9 cellular contexts compared by ENCODE assay signal in the genomic region with DNA sequence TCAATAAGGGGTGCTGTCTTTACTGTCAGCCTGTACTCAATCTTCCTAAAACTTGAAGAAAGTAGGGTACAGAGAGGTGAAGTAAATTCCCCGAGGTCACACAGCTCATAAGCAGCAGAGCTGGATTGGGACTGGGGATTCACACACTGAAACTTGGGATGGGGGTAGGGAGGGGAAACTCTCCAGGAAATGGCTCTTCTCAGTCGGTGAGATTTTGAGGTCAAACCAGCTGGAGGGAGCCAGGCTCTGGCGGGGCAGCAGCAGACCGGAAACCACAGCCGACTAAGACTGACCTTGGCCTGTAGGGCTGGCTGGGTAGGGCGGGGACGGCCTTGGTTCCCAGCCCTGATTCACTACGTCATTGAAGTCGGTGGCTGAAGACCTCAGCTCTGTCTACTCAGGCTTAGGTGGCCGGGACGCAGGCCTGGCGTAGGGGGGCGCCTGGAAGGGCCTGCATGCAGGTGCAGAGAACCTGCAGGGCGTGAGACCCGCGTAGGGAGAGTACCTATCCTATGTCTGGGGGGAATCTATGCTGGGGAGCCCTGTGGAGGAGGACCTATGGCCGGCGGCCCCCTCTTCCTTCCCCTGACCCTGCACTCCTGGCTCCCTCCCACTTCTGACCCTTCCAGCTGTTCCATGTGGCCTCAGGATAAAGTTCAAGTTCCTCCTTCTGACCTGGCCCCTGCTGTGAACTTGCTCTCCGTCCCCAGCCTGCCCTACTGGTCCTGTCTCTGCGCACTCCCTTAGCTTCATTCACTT. TPM values are rescaled to one million over a fixed set of nuclear protein-coding genes. Genes with fewer than 3 reads are reported as not detected.
DNase-seq lines count a peak whose midpoint lies in the region; ATAC-seq, FAIRE-seq and TF ChIP-seq lines count a peak whose summit lies in the region.
"Had no signal": no experiment of that assay in that cellular context is flagged by ENCODE, and none has a peak within 500 bp of the region (broad histone marks: within the 10 kb centered on the region; RNA-seq: fewer than 3 reads in every experiment).

No MANE protein-coding gene starts in this region.

- H3K4me3 ChIP-seq in Panc1 (ENCODE audit: low read depth in 2 of 2, low read length in 2 of 2) (no peak overlapping the region), H1 (ENCODE audit: extremely low read depth in 1 of 4, insufficient read depth in 2 of 4, low read depth in 3 of 4, low read length in 4 of 4) (no peak overlapping the region), tibial nerve (no peak overlapping the region)

- WGBS in H1 (ENCODE audit: extremely low coverage in 1 of 2, insufficient coverage in 1 of 2, insufficient read length in 1 of 2, insufficient replicate concordance in 2 of 2, low coverage in 1 of 2, low lambda C conversion rate in 2 of 2, missing lambda C conversion rate in 1 of 2), 2 experiments = 40% methylated on average over 18 of the region's 20 CpGs; no CpG with 5 or more reads in 1 of the 2 experiments
- WGBS in tibial nerve, 2 donors = 27 to 29% methylated on average over 20 of the region's 20 CpGs

- H3K27me3 ChIP-seq in Panc1 (ENCODE audit: control insufficient read depth, insufficient read depth, low read length) (no peaks in the 10 kb centered on the region), H1 (replicated peaks in 1 of 4; ENCODE audit: control insufficient read depth in 3 of 4, extremely low read depth in 1 of 4, insufficient read depth in 3 of 4, low read length in 3 of 4) (0 out of 7 replicates have a peak, but pooled peaks cover 0 to 2% (median 0%) of the 10 kb centered on the region in 4 experiments), tibial nerve (no peaks in the 10 kb centered on the region)

- peak overlapping the region in 1 of 4 experiments; percentile 19; a peak in 2 of 7 replicates for H3K9ac ChIP-seq in H1 (replicated peaks in 1 of 4; ENCODE audit: extremely low read depth in 1 of 4, low read depth in 3 of 4, low read length in 3 of 4)

- H3K4me1 ChIP-seq in Panc1 (ENCODE audit: control insufficient read depth, insufficient read depth, low read length) (no peaks in the 10 kb centered on the region), H1 (replicated peaks in 1 of 4; ENCODE audit: control insufficient read depth in 3 of 4, insufficient read depth in 4 of 4, low read length in 3 of 4) (peaks cover 0 to 12% (median 7%) of the 10 kb centered on the region in 4 experiments; a peak in 6 of 7 replicates), tibial nerve (peaks cover 0 to 22% (median 10%) of the 10 kb centered on the region in 4 donors)

- H4K91ac ChIP-seq in H1 (replicated peaks; ENCODE audit: insufficient read length, low read length) = no peak overlapping the region

- in situ Hi-C loops in GM13976 (cut with MboI; ENCODE audit: low sequenced_read_pairs, unreplicated experiment) (no loop called here), Panc1 (cut with HindIII; ENCODE audit: low pct_unique_long_range_greater_than_20kb, low sequenced_read_pairs) (no loop called here)

- TF ChIP-seq CTCF in GM13976 (IDR thresholded peaks at IDR 0.05; ENCODE audit: borderline replicate concordance, control extremely low read depth, extremely low read depth, insufficient read depth, missing control alignments) (no peak), Panc1 (IDR thresholded peaks at IDR 0.05) (no peak), H1 (IDR thresholded peaks at IDR 0.05; ENCODE audit: control extremely low read depth in 1 of 3, insufficient read depth in 1 of 3, low read depth in 1 of 3, low read length in 3 of 3) (no peak), tibial nerve (IDR thresholded peaks at IDR 0.05) (peak in 1 of 5 experiments; percentile 23), type B pancreatic cell (conservative IDR thresholded peaks at IDR 0.05) (no peak)

- H3K27me3 Mint-ChIP-seq in type B pancreatic cell = peaks cover 10% of the 10 kb centered on the region

- H2AFZ ChIP-seq in H1 (ENCODE audit: low read length) = peak overlapping the region; percentile 74

- no peak overlapping the region for H3K56ac ChIP-seq in H1 (replicated peaks; ENCODE audit: insufficient read length, low read depth, low read length)

- no peak overlapping the region for H4K5ac ChIP-seq in H1 (ENCODE audit: insufficient read length, low read depth, low read length)

- H3K36me3 ChIP-seq in Panc1 (ENCODE audit: control insufficient read depth, insufficient read depth, low read length) (no peaks in the 10 kb centered on the region), H1 (ENCODE audit: control insufficient read depth in 2 of 4, insufficient read depth in 4 of 4, low read length in 3 of 4) (no peaks in the 10 kb centered on the region), tibial nerve (no peaks in the 10 kb centered on the region)

- FAIRE-seq in H1 (lab: Jason Lieb, UNC) = no peak

- no peak for TF ChIP-seq POLR2A in H1 (IDR thresholded peaks at IDR 0.05; ENCODE audit: control extremely low read depth in 1 of 2, low read depth in 2 of 2, low read length in 2 of 2)
- no peak for TF ChIP-seq POLR2A in tibial nerve (IDR thresholded peaks at IDR 0.05)

- no peak for TF ChIP-seq EP300 in H1 (IDR thresholded peaks at IDR 0.05; ENCODE audit: borderline replicate concordance in 1 of 2, low read depth in 2 of 2, low read length in 2 of 2)
- TF ChIP-seq EP300 in tibial nerve (IDR thresholded peaks at IDR 0.05) = peak in 1 of 2 donors; percentile 61

- peak overlapping the region; percentile 35 to 39 for H3K4me2 ChIP-seq in H1 (ENCODE audit: insufficient read depth in 1 of 2, low read depth in 2 of 2, low read length in 2 of 2)

- H2BK12ac ChIP-seq in H1 (ENCODE audit: low read depth, low read length) = 0 out of 2 replicates have a peak overlapping the region, but pooled peaks have one; percentile 60

- H2BK15ac ChIP-seq in H1 (ENCODE audit: low read length) = peak overlapping the region; percentile 48; the same call in 1 of the 2 replicates

- intact Hi-C loops in Panc1 (cut with micrococcal nuclease; ENCODE audit: unreplicated experiment) = no loop called here

- ATAC-seq in HG02623 (IDR thresholded peaks at IDR 0.05; ENCODE audit: unreplicated experiment) (peak; percentile 75), Panc1 (peak; percentile 85)

- no peaks in the 10 kb centered on the region for H3K4me1 Mint-ChIP-seq in type B pancreatic cell (ENCODE audit: unreplicated experiment)

- H3K4ac ChIP-seq in H1 (replicated peaks; ENCODE audit: insufficient read length, low read depth, low read length) = no peak overlapping the region

- H3K27ac ChIP-seq in Panc1 (ENCODE audit: low read length) (no peak overlapping the region), H1 (ENCODE audit: low read depth, low read length) (no peak overlapping the region), tibial nerve (peak overlapping the region in 3 of 4 donors; percentile 60 to 74 (median 70))
- H3K27ac ChIP-seq: VCaP had no signal

- H3K9me3 ChIP-seq in Panc1 (ENCODE audit: control insufficient read depth, insufficient read depth, low read depth, low read length) (no peaks in the 10 kb centered on the region), H1 (ENCODE audit: insufficient read depth in 2 of 2, low read depth in 1 of 2, low read length in 1 of 2) (no peaks in the 10 kb centered on the region), tibial nerve (no peaks in the 10 kb centered on the region)

- POLR2A ChIA-PET in Panc1 (lab: Charles Lee) (no interaction called here), H1 (lab: Charles Lee; ENCODE audit: partially characterized antibody) (interaction anchor here (0.6 to 1.7 kb wide), 9 partner anchors 10 to 93 kb away, joined by 3 to 6 read pairs (median 3); partner anchors contain the start of genes SLC4A1 and UBTF)

- 0 out of 4 replicates have a peak, but pooled peaks of 1 of the 2 experiments have one; percentile 2 for TF ChIP-seq RAD21 in H1 (IDR thresholded peaks at IDR 0.05 in 1 of 2, conservative IDR thresholded peaks at IDR 0.05 in 1 of 2; ENCODE audit: low read depth in 2 of 2, low read length in 2 of 2)

- H2BK20ac ChIP-seq in H1 (ENCODE audit: low read length) = peak overlapping the region; percentile 15

- H3K36me3 Mint-ChIP-seq in type B pancreatic cell = no peaks in the 10 kb centered on the region

- peak overlapping the region; percentile 73; the same call in 1 of the 2 replicates for H4K8ac ChIP-seq in H1 (ENCODE audit: extremely low read depth, insufficient read depth, low read length)

- no peaks in the 10 kb centered on the region for H3K9me3 Mint-ChIP-seq in type B pancreatic cell

- H3K79me1 ChIP-seq in H1 (ENCODE audit: low read depth, low read length) = no peaks in the 10 kb centered on the region

- no peaks in the 10 kb centered on the region for H4K20me1 ChIP-seq in H1 (replicated peaks in 1 of 2; ENCODE audit: control insufficient read depth in 1 of 2, insufficient read depth in 2 of 2, low read length in 2 of 2)

- DNase-seq in GM13976 (ENCODE audit: low spot score) = peak; percentile 89
- peak; percentile 8 for DNase-seq in Panc1 (ENCODE audit: low read depth, low spot score)
- DNase-seq in H1 (ENCODE audit: low read depth in 1 of 2, low spot score in 2 of 2) = peak; percentile 19 to 74
- peak; percentile 81 for DNase-seq in medulla oblongata (ENCODE audit: extremely low spot score)
- peak; percentile 37 to 41 for DNase-seq in tibial nerve (ENCODE audit: low spot score in 2 of 2)
- DNase-seq in NCI-H2196 treated with DMSO at 0.1 percent for 48 hours (lab: John Stamatoyannopoulos, UW; ENCODE audit: unreplicated experiment) = no peak
- no peak for DNase-seq in type B pancreatic cell (ENCODE audit: extremely low spot score, unreplicated experiment)

- H3K4me3 Mint-ChIP-seq in type B pancreatic cell = no peak overlapping the region

- CTCF ChIA-PET in Panc1 (lab: Charles Lee) = interaction anchor here (0.6 kb wide), 1 partner anchor 74 kb away, joined by 6 read pairs; no protein-coding TSS in a partner anchor
- CTCF ChIA-PET in H1 (lab: Charles Lee; ENCODE audit: partially characterized antibody) = interaction anchor here (1.0 to 2.9 kb wide), 10 partner anchors 8 to 105 kb away, joined by 3 to 7 read pairs (median 5); no protein-coding TSS in a partner anchor

- no peak overlapping the region for H3K14ac ChIP-seq in H1 (ENCODE audit: insufficient read length)

- BruUV-seq in Panc1 (replicated peaks; lab: Mats Ljungman, UMichigan) = no TSS peak

- H3K27ac Mint-ChIP-seq in type B pancreatic cell = no peak overlapping the region

- H3K23me2 ChIP-seq in H1 (ENCODE audit: low read depth, low read length) = no peaks in the 10 kb centered on the region

- H2BK120ac ChIP-seq in H1 (replicated peaks; ENCODE audit: low read depth, low read length) = no peak overlapping the region

- H2BK5ac ChIP-seq in H1 (ENCODE audit: low read depth, low read length) = peak overlapping the region; percentile 69; the same call in 1 of the 2 replicates

- no peaks in the 10 kb centered on the region for H3K79me2 ChIP-seq in H1 (ENCODE audit: control insufficient read depth in 1 of 2, insufficient read depth in 2 of 2, low read length in 2 of 2)

- no peak overlapping the region for H3K23ac ChIP-seq in H1 (ENCODE audit: insufficient read length)

- peak overlapping the region; percentile 75; the same call in 1 of the 2 replicates for H2AK5ac ChIP-seq in H1 (ENCODE audit: low read depth, low read length)

- H3K18ac ChIP-seq in H1 (ENCODE audit: extremely low read depth, low read length) = peak overlapping the region; percentile 42; the same call in 1 of the 2 replicates

RNA-seq across cellular contexts. Expression of gene SLC4A1, which starts 11.8 kb away (rescaled TPM):
- not detected for total RNA-seq in Panc1 (2021; ENCODE audit: unreplicated experiment)
- polyA plus RNA-seq in Panc1 (2012; ENCODE audit: insufficient read length) = not detected
- 0.08 TPM in 1 of 2 replicates, not detected in the other for total RNA-seq in H1 (2021; fragmentation: NEBNext Ultra II Directional; extraction: Animal tissue kit (Norgen Biotek cat#: 25700))
- polyA plus RNA-seq in H1 (2011; rRNA removed) = 0.08 and 0.09 TPM in 2 replicates
- polyA plus RNA-seq in H1 (2011; cell fraction: cytosol; rRNA removed) = 0.09 TPM
- 0.30 TPM for polyA plus RNA-seq in H1 (2011; cell fraction: nucleus; rRNA removed)
- polyA plus RNA-seq in H1 (2012, experiment 1 of 2) = 0.04 to 0.18 TPM (median 0.17 TPM) in 3 of 4 replicates, not detected in the other
- not detected for polyA plus RNA-seq in H1 (2012, experiment 2 of 2)
- polyA plus RNA-seq in H1 (2013, experiment 1 of 2) = 0.02 TPM
- polyA plus RNA-seq in H1 (2013, experiment 2 of 2) = 0.04 TPM
- not detected in 2 replicates for polyA minus RNA-seq in H1 (2011; rRNA and poly(A)+ RNA removed)
- not detected for polyA minus RNA-seq in H1 (2011; cell fraction: cytosol; rRNA and poly(A)+ RNA removed)
- not detected for polyA minus RNA-seq in H1 (2011; cell fraction: nucleus; rRNA and poly(A)+ RNA removed)
- under 1 TPM in 1 of 4 donors, not detected in 3; 0.21 TPM for total RNA-seq in tibial nerve
- total RNA-seq in type B pancreatic cell (ENCODE audit: low replicate concordance) = not detected in 2 replicates

RNA-seq across cellular contexts. Expression of gene RUNDC3A, which starts 28.6 kb away (rescaled TPM):
- total RNA-seq in Panc1 (2021; ENCODE audit: unreplicated experiment) (3.6 TPM), tibial nerve (not detected), type B pancreatic cell (ENCODE audit: low replicate concordance) (10.3 and 12.3 TPM in 2 replicates)
- 4.4 TPM for polyA plus RNA-seq in Panc1 (2012; ENCODE audit: insufficient read length)
- 6.1 and 6.4 TPM in 2 replicates for total RNA-seq in H1 (2021; fragmentation: NEBNext Ultra II Directional; extraction: Animal tissue kit (Norgen Biotek cat#: 25700))
- 13.8 and 15.6 TPM in 2 replicates for polyA plus RNA-seq in H1 (2011; rRNA removed)
- 11.9 TPM for polyA plus RNA-seq in H1 (2011; cell fraction: cytosol; rRNA removed)
- polyA plus RNA-seq in H1 (2011; cell fraction: nucleus; rRNA removed) = 23.7 TPM
- 4.5 to 8.2 TPM (median 6.2 TPM) in 4 replicates for polyA plus RNA-seq in H1 (2012, experiment 1 of 2)
- 5.1 TPM for polyA plus RNA-seq in H1 (2012, experiment 2 of 2)
- 4.7 TPM for polyA plus RNA-seq in H1 (2013, experiment 1 of 2)
- 4.5 TPM for polyA plus RNA-seq in H1 (2013, experiment 2 of 2)
- 3.8 and 4.3 TPM in 2 replicates for polyA minus RNA-seq in H1 (2011; rRNA and poly(A)+ RNA removed)
- polyA minus RNA-seq in H1 (2011; cell fraction: cytosol; rRNA and poly(A)+ RNA removed) = 6.8 TPM
- polyA minus RNA-seq in H1 (2011; cell fraction: nucleus; rRNA and poly(A)+ RNA removed) = 3.4 TPM

RNA-seq across cellular contexts. Expression of gene SLC25A39, which starts 44.9 kb away (rescaled TPM):
- 138 TPM for total RNA-seq in Panc1 (2021; ENCODE audit: unreplicated experiment)
- 178 TPM for polyA plus RNA-seq in Panc1 (2012; ENCODE audit: insufficient read length)
- total RNA-seq in H1 (2021; fragmentation: NEBNext Ultra II Directional; extraction: Animal tissue kit (Norgen Biotek cat#: 25700)) = 189 and 200 TPM in 2 replicates
- 291 and 408 TPM in 2 replicates for polyA plus RNA-seq in H1 (2011; rRNA removed)
- polyA plus RNA-seq in H1 (2011; cell fraction: cytosol; rRNA removed) = 282 TPM
- polyA plus RNA-seq in H1 (2011; cell fraction: nucleus; rRNA removed) = 575 TPM
- polyA plus RNA-seq in H1 (2012, experiment 1 of 2) = 156 to 250 TPM (median 229 TPM) in 4 replicates
- polyA plus RNA-seq in H1 (2012, experiment 2 of 2) = 230 TPM
- polyA plus RNA-seq in H1 (2013, experiment 1 of 2) = 181 TPM
- 173 TPM for polyA plus RNA-seq in H1 (2013, experiment 2 of 2)
- polyA minus RNA-seq in H1 (2011; rRNA and poly(A)+ RNA removed) = 74.8 and 88.3 TPM in 2 replicates
- polyA minus RNA-seq in H1 (2011; cell fraction: cytosol; rRNA and poly(A)+ RNA removed) = 85.4 TPM
- 119 TPM for polyA minus RNA-seq in H1 (2011; cell fraction: nucleus; rRNA and poly(A)+ RNA removed)
- total RNA-seq in tibial nerve = 10 to 100 TPM; 51.3 to 99.0 (median 70.9) TPM
- total RNA-seq in type B pancreatic cell (ENCODE audit: low replicate concordance) = 137 and 169 TPM in 2 replicates

Comparison
In these comparisons a context has a peak if more than half of its experiments do, and no peak if none do; other contexts are left out.
1. DNase-seq: peak in GM13976 (single experiment), Panc1 (single experiment), H1 (2 of 2), medulla oblongata (single experiment) and tibial nerve (2 of 2); none in NCI-H2196 treated with DMSO at 0.1 percent for 48 hours (single experiment) and type B pancreatic cell (single experiment).
2. H3K27ac ChIP-seq: peak in tibial nerve (3 of 4); none in Panc1 (single experiment) and H1 (single experiment).